29 cellular contexts compared by ENCODE assay signal in the genomic region with DNA sequence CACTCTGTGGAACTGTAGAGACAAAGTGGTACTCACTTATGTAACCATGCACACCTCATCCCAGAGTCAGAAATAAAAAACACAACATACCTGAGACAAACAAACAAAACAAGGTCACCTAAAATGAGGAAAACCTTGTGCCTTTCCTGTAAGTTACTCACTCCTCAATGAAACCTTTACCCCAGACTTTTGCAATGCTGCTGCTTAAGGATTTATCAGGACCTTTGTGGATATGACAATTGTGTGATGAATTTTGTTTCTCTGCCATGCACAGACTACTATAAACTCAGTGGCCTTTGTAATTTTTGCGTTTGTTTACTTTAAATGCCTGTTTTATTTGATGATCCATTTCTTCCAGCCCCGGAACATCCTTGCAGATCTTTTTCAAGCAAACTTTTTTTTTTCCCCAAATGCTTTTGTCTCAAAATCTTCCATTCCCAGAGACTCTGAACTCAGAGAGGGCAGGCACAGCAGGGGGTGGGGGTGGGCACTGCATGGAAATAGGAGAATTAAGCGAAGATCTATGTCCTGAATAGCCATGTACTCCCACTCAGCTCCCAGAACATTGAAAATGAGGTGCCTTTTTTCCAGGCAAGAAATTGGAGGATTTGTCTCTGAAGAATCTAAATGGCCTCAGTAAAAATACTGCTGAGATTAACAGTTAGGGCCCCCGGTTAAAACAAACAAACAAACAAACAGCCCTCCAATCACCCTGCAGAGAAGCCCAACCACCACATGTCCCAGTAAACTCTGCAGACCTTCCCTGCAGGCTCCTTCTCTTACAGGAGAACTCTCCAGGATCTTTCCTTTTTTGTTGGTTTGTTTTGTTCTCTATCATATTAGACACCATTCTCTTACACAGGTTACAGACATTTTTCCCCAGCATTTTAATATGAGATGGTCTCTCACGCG. TPM values are rescaled to one million over a fixed set of nuclear protein-coding genes. Genes with fewer than 3 reads are reported as not detected.
"Had no signal": no experiment of that assay in that cellular context is flagged by ENCODE, and none has a peak within 500 bp of the region (broad histone marks: within the 10 kb centered on the region; RNA-seq: fewer than 3 reads in every experiment).

No MANE protein-coding gene starts in this region.

- ATAC-seq: activated CD8-positive, alpha-beta memory T cell treated with anti-CD3 and anti-CD28 coated beads, Interleukin-2, amount 10 ng/mL, durations not matched to agents 7 days and 5 days; activated CD8-positive, alpha-beta T cell treated with anti-CD3 and anti-CD28 coated beads, Interleukin-2, amount 10 ng/mL, durations not matched to agents 7 days and 5 days; activated naive CD8-positive, alpha-beta T cell treated with anti-CD3 and anti-CD28 coated beads, Interleukin-2, amount 50 U/mL, for 24 hours; effector memory CD8-positive, alpha-beta T cell; esophagus mucosa; left ventricle myocardium superior; psoas muscle had no signal

- H3K79me2 ChIP-seq: parathyroid adenoma had no signal

- H3K4me3 Mint-ChIP-seq: activated B cell treated with CpG ODN at 0.5 μM for 24 hours; activated CD8-positive, alpha-beta memory T cell treated with anti-CD3 and anti-CD28 coated beads, Interleukin-2, amount 10 ng/mL, durations not matched to agents 7 days and 5 days; activated CD8-positive, alpha-beta T cell treated with anti-CD3 and anti-CD28 coated beads, Interleukin-2, amount 10 ng/mL, durations not matched to agents 7 days and 5 days; activated naive CD4-positive, alpha-beta T cell treated with anti-CD3 and anti-CD28 coated beads, Interleukin-2, amount 50 U/mL, for 24 hours; activated naive CD8-positive, alpha-beta T cell treated with anti-CD3 and anti-CD28 coated beads, Interleukin-2, amount 50 U/mL, for 24 hours; effector memory CD8-positive, alpha-beta T cell; mesothelial cell of epicardium; naive B cell had no signal

- DNase-seq: activated B cell treated with CpG ODN at 0.5 μM for 24 hours; activated CD4-positive, alpha-beta T cell treated with anti-CD3 and anti-CD28 coated beads, Interleukin-2, amount 50 U/mL, for 1 hour; activated CD8-positive, alpha-beta memory T cell treated with anti-CD3 and anti-CD28 coated beads, Interleukin-2, amount 10 ng/mL, durations not matched to agents 7 days and 5 days; activated CD8-positive, alpha-beta T cell treated with anti-CD3 and anti-CD28 coated beads, Interleukin-2, amount 10 ng/mL, durations not matched to agents 7 days and 5 days; activated naive CD8-positive, alpha-beta T cell treated with anti-CD3 and anti-CD28 coated beads, Interleukin-2, amount 50 U/mL, for 24 hours; activated T-cell treated with anti-CD3 and anti-CD28 coated beads, Interleukin-2, amount 50 U/mL, for 48 hours; amygdala; caudate nucleus; cortex of kidney; effector memory CD8-positive, alpha-beta T cell; foreskin fibroblast; head of caudate nucleus; hippocampal formation; left ventricle myocardium superior; naive B cell; occipital lobe; psoas muscle; sigmoid colon; small intestine; stimulated activated naive CD4-positive, alpha-beta T cell; T-helper 2 cell; tibial artery had no signal

- H3K4me1 Mint-ChIP-seq: activated B cell treated with CpG ODN at 0.5 μM for 24 hours; activated CD8-positive, alpha-beta memory T cell treated with anti-CD3 and anti-CD28 coated beads, Interleukin-2, amount 10 ng/mL, durations not matched to agents 7 days and 5 days; activated naive CD4-positive, alpha-beta T cell treated with anti-CD3 and anti-CD28 coated beads, Interleukin-2, amount 50 U/mL, for 24 hours; activated naive CD8-positive, alpha-beta T cell treated with anti-CD3 and anti-CD28 coated beads, Interleukin-2, amount 50 U/mL, for 24 hours; mesothelial cell of epicardium; naive B cell had no signal

- H3K4me3 ChIP-seq: psoas muscle, sigmoid colon, suprapubic skin, tibial artery had no signal

- H3K4me1 ChIP-seq: parathyroid adenoma, psoas muscle, sigmoid colon, suprapubic skin, tibial artery had no signal

- H2AFZ ChIP-seq: parathyroid adenoma had no signal

- H3K27ac Mint-ChIP-seq: activated B cell treated with CpG ODN at 0.5 μM for 24 hours; activated CD8-positive, alpha-beta memory T cell treated with anti-CD3 and anti-CD28 coated beads, Interleukin-2, amount 10 ng/mL, durations not matched to agents 7 days and 5 days; activated CD8-positive, alpha-beta T cell treated with anti-CD3 and anti-CD28 coated beads, Interleukin-2, amount 10 ng/mL, durations not matched to agents 7 days and 5 days; activated naive CD4-positive, alpha-beta T cell treated with anti-CD3 and anti-CD28 coated beads, Interleukin-2, amount 50 U/mL, for 24 hours; activated naive CD8-positive, alpha-beta T cell treated with anti-CD3 and anti-CD28 coated beads, Interleukin-2, amount 50 U/mL, for 24 hours; activated T-helper 2 cell treated with anti-CD3 and anti-CD28 coated beads, Interferon-gamma antibody, Interleukin-2, Interleukin-4, amounts not matched to agents 10 μg/mL and 5 μg/mL and 100 μg/mL, durations not matched to agents 14 hours and 24 hours and 36 hours; effector memory CD8-positive, alpha-beta T cell; mesothelial cell of epicardium; naive B cell had no signal

- H3K27ac ChIP-seq: parathyroid adenoma, psoas muscle, sigmoid colon, suprapubic skin, tibial artery had no signal

- H3K36me3 Mint-ChIP-seq: activated CD8-positive, alpha-beta memory T cell treated with anti-CD3 and anti-CD28 coated beads, Interleukin-2, amount 10 ng/mL, durations not matched to agents 7 days and 5 days; mesothelial cell of epicardium had no signal

- H3K36me3 ChIP-seq: sigmoid colon, suprapubic skin, tibial artery had no signal

RNA-seq across cellular contexts. Expression of a gene that starts 22.6 kb away (rescaled TPM):
- total RNA-seq: activated B cell treated with CpG ODN at 0.5 μM for 24 hours; activated CD8-positive, alpha-beta T cell treated with anti-CD3 and anti-CD28 coated beads, Interleukin-2, amount 10 ng/mL, durations not matched to agents 7 days and 5 days; left ventricle myocardium superior; lung microvascular endothelial cell; mesothelial cell of epicardium; occipital lobe; sigmoid colon had no signal
